11 cellular contexts compared by ENCODE assay signal in genomic region chr13:99280166-99280565, GRCh38. TPM values are rescaled to one million over a fixed set of nuclear protein-coding genes. Genes with fewer than 3 reads are reported as not detected.
A peak's percentile ranks its signal among the peaks of the same experiment; 100 is the strongest.
DNase-seq lines count a peak whose midpoint lies in the region; ATAC-seq and TF ChIP-seq lines count a peak whose summit lies in the region.
"Had no signal": no experiment of that assay in that cellular context is flagged by ENCODE, and none has a peak within 500 bp of the region (broad histone marks: within the 10 kb centered on the region; RNA-seq: fewer than 3 reads in every experiment).

No MANE protein-coding gene starts in this region.

- H3K4me3 ChIP-seq in fibroblast of pulmonary artery (replicated peaks; ENCODE audit: low read depth, low read length) (no peak overlapping the region), spleen (peak overlapping the region in 1 of 8 donors; percentile 8), aorta (ENCODE audit: low read length in 2 of 2) (no peak overlapping the region)

- H3K36me3 Mint-ChIP-seq in activated CD4-positive, alpha-beta T cell treated with anti-CD3 and anti-CD28 coated beads, Interleukin-2, amount 10 ng/mL, durations not matched to agents 7 days and 5 days (ENCODE audit: low read depth), result peaks cover 65% of the 10 kb centered on the region

- H3K36me3 ChIP-seq in spleen, result peaks cover 0 to 14% (median 0%) of the 10 kb centered on the region in 6 donors
- H3K36me3 ChIP-seq in aorta (ENCODE audit: control insufficient read depth in 1 of 2, insufficient read depth in 2 of 2, low read length in 1 of 2), result no peaks in the 10 kb centered on the region

- peak overlapping the region; percentile 10 for H3K27ac Mint-ChIP-seq in activated CD4-positive, alpha-beta T cell treated with anti-CD3 and anti-CD28 coated beads, Interleukin-2, amount 10 ng/mL, durations not matched to agents 7 days and 5 days

- POLR2A ChIA-PET in activated CD4-positive, alpha-beta T cell treated with anti-CD3 and anti-CD28 coated beads, Interleukin-2, amount 10 ng/mL, durations not matched to agents 7 days and 5 days (lab: Charles Lee), result no interaction called here

- intact Hi-C loops in spleen (cut with DNase I; ENCODE audit: low total_unique reads), result no loop called here
- intact Hi-C loops in aorta (cut with DNase I), result loop anchor here in 1 of 2 donors (5.0 kb wide), 1 partner anchor 42 kb away; no protein-coding TSS in a partner anchor

- no peak for ATAC-seq in aorta (ENCODE audit: low FRiP score)
- ATAC-seq: Right ventricle myocardium inferior had no signal

- H3K4me1 Mint-ChIP-seq in activated CD4-positive, alpha-beta T cell treated with anti-CD3 and anti-CD28 coated beads, Interleukin-2, amount 10 ng/mL, durations not matched to agents 7 days and 5 days, result peaks cover 89% of the 10 kb centered on the region

- H3K27me3 ChIP-seq in spleen (replicated peaks in 1 of 7) (no peaks in the 10 kb centered on the region), aorta (ENCODE audit: control insufficient read depth in 1 of 2, insufficient read depth in 2 of 2, low read length in 1 of 2) (no peaks in the 10 kb centered on the region)

- peak overlapping the region in 6 of 8 donors; percentile 85 to 92 (median 89) for H3K27ac ChIP-seq in spleen
- H3K27ac ChIP-seq in aorta (ENCODE audit: low read depth in 1 of 2, low read length in 2 of 2), result no peak overlapping the region

- H3K9me3 ChIP-seq in spleen, result no peaks in the 10 kb centered on the region
- no peaks in the 10 kb centered on the region for H3K9me3 ChIP-seq in aorta (ENCODE audit: control insufficient read depth, low read length)

- TF ChIP-seq CTCF in fibroblast of pulmonary artery (IDR thresholded peaks at IDR 0.05; ENCODE audit: low read length, missing control alignments), result no peak
- TF ChIP-seq CTCF in spleen (IDR thresholded peaks at IDR 0.05 in 8 of 11, conservative IDR thresholded peaks at IDR 0.05 in 3 of 11), result no peak

- no peak for TF ChIP-seq POLR2A in spleen (IDR thresholded peaks at IDR 0.05)

- H3K27me3 Mint-ChIP-seq in activated CD4-positive, alpha-beta T cell treated with anti-CD3 and anti-CD28 coated beads, Interleukin-2, amount 10 ng/mL, durations not matched to agents 7 days and 5 days, result no peaks in the 10 kb centered on the region

- 50 to 81% (median 66%) methylated on average over 3 of the region's 3 CpGs for WGBS in spleen, 5 donors
- WGBS in aorta, 2 donors, result 93 to 96% methylated on average over 3 of the region's 3 CpGs

- H3K9me3 Mint-ChIP-seq in activated CD4-positive, alpha-beta T cell treated with anti-CD3 and anti-CD28 coated beads, Interleukin-2, amount 10 ng/mL, durations not matched to agents 7 days and 5 days, result no peaks in the 10 kb centered on the region

- no peak for DNase-seq in activated CD4-positive, alpha-beta T cell treated with anti-CD3 and anti-CD28 coated beads, Interleukin-2, amount 10 ng/mL, durations not matched to agents 7 days and 5 days
- DNase-seq in activated CD4-positive, alpha-beta T cell treated with anti-CD3 and anti-CD28 coated beads, Interleukin-2, amount 50 U/mL, for 48 hours, result no peak
- DNase-seq in SIG-M5 (lab: John Stamatoyannopoulos, UW) (peak; percentile 39), fibroblast of pulmonary artery (ENCODE audit: low read depth) (peak; percentile 11), spleen (no peak), A172 (ENCODE audit: low spot score) (no peak), aorta (no peak), RPMI8226 (no peak)

- H3K4me3 Mint-ChIP-seq in activated CD4-positive, alpha-beta T cell treated with anti-CD3 and anti-CD28 coated beads, Interleukin-2, amount 10 ng/mL, durations not matched to agents 7 days and 5 days, result no peak overlapping the region

- peaks cover 21 to 100% (median 94%) of the 10 kb centered on the region in 6 donors for H3K4me1 ChIP-seq in spleen
- no peaks in the 10 kb centered on the region for H3K4me1 ChIP-seq in aorta (ENCODE audit: control insufficient read depth in 1 of 2, insufficient read depth in 2 of 2, low read length in 2 of 2)

- CTCF ChIA-PET in activated CD4-positive, alpha-beta T cell treated with anti-CD3 and anti-CD28 coated beads, Interleukin-2, amount 10 ng/mL, durations not matched to agents 7 days and 5 days (lab: Charles Lee), result interaction anchor here (1.1 to 1.9 kb wide), 3 partner anchors 27 to 157 kb away, joined by 4 to 7 read pairs (median 7); partner anchors contain the start of gene GPR183

RNA-seq across cellular contexts. Expression of gene GPR18, which starts 22.0 kb away (rescaled TPM):
- total RNA-seq in activated CD4-positive, alpha-beta T cell treated with anti-CD3 and anti-CD28 coated beads, Interleukin-2, amount 10 ng/mL, durations not matched to agents 7 days and 5 days, result 10 to 100 TPM; 19.7 to 25.4 TPM
- total RNA-seq in spleen (10 to 100 TPM in 6 of 7 donors, 1 to 10 TPM in 1; 9.6 to 21.8 (median 15.3) TPM), aorta (under 1 TPM; 0.24 to 0.55 TPM)
- polyA plus RNA-seq in spleen (10 to 100 TPM; 25.6 to 33.9 (median 29.4) TPM), aorta (1 to 10 TPM in 1 of 2 donors, not detected in 1; 1.5 TPM)
- total RNA-seq in A172 (2014; rRNA removed; shearing (Covaris generic)), result not detected in 2 replicates
- total RNA-seq: endothelial cell of umbilical vein, Right ventricle myocardium inferior had no signal
- polyA plus RNA-seq: AG04450, endothelial cell of umbilical vein had no signal

RNA-seq across cellular contexts. Expression of gene GPR183, which starts 27.0 kb away (rescaled TPM):
- total RNA-seq in activated CD4-positive, alpha-beta T cell treated with anti-CD3 and anti-CD28 coated beads, Interleukin-2, amount 10 ng/mL, durations not matched to agents 7 days and 5 days, result 10 to 100 TPM; 41.4 to 45.1 TPM
- total RNA-seq in spleen, result 10 to 100 TPM; 29.1 to 83.6 (median 53.4) TPM
- polyA plus RNA-seq in spleen, result 10 to 100 TPM; 56.0 to 68.0 (median 60.6) TPM
- total RNA-seq in A172 (2014; rRNA removed; shearing (Covaris generic)), result not detected in 2 replicates
- 10 to 100 TPM; 18.7 to 25.3 TPM for total RNA-seq in aorta
- 1 to 10 TPM; 1.7 to 9.1 TPM for polyA plus RNA-seq in aorta
- total RNA-seq: endothelial cell of umbilical vein had no signal

Comparison
In these comparisons a context has a peak if more than half of its experiments do, and no peak if none do; other contexts are left out.
1. DNase-seq: peak in SIG-M5 (single experiment) and fibroblast of pulmonary artery (single experiment); none in activated CD4-positive, alpha-beta T cell treated with anti-CD3 and anti-CD28 coated beads, Interleukin-2, amount 10 ng/mL, durations not matched to agents 7 days and 5 days (single experiment), activated CD4-positive, alpha-beta T cell treated with anti-CD3 and anti-CD28 coated beads, Interleukin-2, amount 50 U/mL, for 48 hours (0 of 2), spleen (single experiment), A172 (single experiment), aorta (0 of 2) and RPMI8226 (single experiment).
2. H3K27ac ChIP-seq: peak in spleen (6 of 8); none in aorta (0 of 2).
3. RNA of gene GPR18, which starts 22.0 kb away (total RNA-seq): 19.7 to 25.4 TPM in activated CD4-positive, alpha-beta T cell treated with anti-CD3 and anti-CD28 coated beads, Interleukin-2, amount 10 ng/mL, durations not matched to agents 7 days and 5 days and 9.6 to 21.8 TPM in spleen; 0.24 to 0.55 TPM in aorta and not detected in A172; every median in the first group is over 4 times any median in the second.
4. RNA of gene GPR183, which starts 27.0 kb away (total RNA-seq): 29.1 to 83.6 TPM in spleen, 41.4 to 45.1 TPM in activated CD4-positive, alpha-beta T cell treated with anti-CD3 and anti-CD28 coated beads, Interleukin-2, amount 10 ng/mL, durations not matched to agents 7 days and 5 days and 18.7 to 25.3 TPM in aorta; not detected in A172; every median in the first group is over 10 times any median in the second.